8 cellular contexts compared by ENCODE assay signal in the genomic region with DNA sequence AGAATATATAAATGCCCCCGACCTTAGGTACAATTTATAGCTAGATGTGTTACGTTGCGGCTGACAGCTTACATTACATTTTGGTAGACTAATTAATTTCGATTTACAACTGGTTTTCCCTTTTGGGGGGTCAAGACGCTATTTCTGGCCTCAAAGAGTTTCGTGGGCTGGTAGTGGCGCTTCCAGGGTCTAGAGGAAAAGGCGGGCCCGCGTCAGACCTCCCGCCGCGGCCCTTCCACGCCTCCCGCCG. TPM values are rescaled to one million over a fixed set of nuclear protein-coding genes. Genes with fewer than 3 reads are reported as not detected.
DNase-seq lines count a peak whose midpoint lies in the region; ATAC-seq lines count a peak whose summit lies in the region.

No MANE protein-coding gene starts in this region.

- peak overlapping the region; percentile 95 to 99 (median 98) for H3K4me3 Mint-ChIP-seq in CD4-positive, CD25-positive, alpha-beta regulatory T cell

- H3K27ac Mint-ChIP-seq in CD4-positive, CD25-positive, alpha-beta regulatory T cell = peak overlapping the region; percentile 94 to 98 (median 98)

- peaks cover 2% of the 10 kb centered on the region for H3K36me3 Mint-ChIP-seq in CD4-positive, CD25-positive, alpha-beta regulatory T cell

- peaks cover 37% of the 10 kb centered on the region for H3K4me1 ChIP-seq in CD4-positive, CD25-positive, alpha-beta regulatory T cell (ENCODE audit: control insufficient read depth, insufficient read depth, low read length, poor library complexity, severe bottlenecking)
- peaks cover 14% of the 10 kb centered on the region for H3K4me1 ChIP-seq in ectodermal cell (ENCODE audit: control insufficient read depth, insufficient read depth, low read length)
- peaks cover 30% of the 10 kb centered on the region for H3K4me1 ChIP-seq in neuron (ENCODE audit: insufficient read depth, low read length)

- peak overlapping the region; percentile 87 for H3K27ac ChIP-seq in CD4-positive, CD25-positive, alpha-beta regulatory T cell (ENCODE audit: insufficient read depth, low read length, poor library complexity, severe bottlenecking)
- H3K27ac ChIP-seq in ectodermal cell (ENCODE audit: insufficient read depth, low read depth, low read length, poor library complexity, severe bottlenecking) = peak overlapping the region; percentile 39

- DNase-seq in CD4-positive, CD25-positive, alpha-beta regulatory T cell = no peak
- DNase-seq in MV-4-11 (lab: John Stamatoyannopoulos, UW) (peak; percentile 54), NAMALWA (ENCODE audit: low spot score) (no peak), SW 1271 (lab: John Stamatoyannopoulos, UW) (no peak)
- DNase-seq in stimulated activated CD4-positive, alpha-beta T cell treated with anti-CD3 and anti-CD28 coated beads, Interleukin-4, amount 100 ng/mL, for 4 hours = no peak

- 5% methylated on average over 16 of the region's 16 CpGs for WGBS in ectodermal cell, 2 experiments

- no peaks in the 10 kb centered on the region for H3K9me3 ChIP-seq in CD4-positive, CD25-positive, alpha-beta regulatory T cell (ENCODE audit: control insufficient read depth in 2 of 2, low read length in 2 of 2)
- H3K9me3 ChIP-seq in ectodermal cell (ENCODE audit: control insufficient read depth, low read length) (no peaks in the 10 kb centered on the region), neuron (ENCODE audit: low read length) (no peaks in the 10 kb centered on the region)

- peaks cover 0 to 2% (median 0%) of the 10 kb centered on the region in 7 donors for H3K9me3 Mint-ChIP-seq in CD4-positive, CD25-positive, alpha-beta regulatory T cell

- H3K27me3 ChIP-seq in CD4-positive, CD25-positive, alpha-beta regulatory T cell (ENCODE audit: control insufficient read depth, insufficient read depth, low read length) = no peaks in the 10 kb centered on the region
- H3K27me3 ChIP-seq in ectodermal cell (ENCODE audit: control insufficient read depth, insufficient read depth, low read length, poor library complexity, severe bottlenecking) (no peaks in the 10 kb centered on the region), neuron (ENCODE audit: insufficient read depth, low read length) (no peaks in the 10 kb centered on the region)

- H3K36me3 ChIP-seq in CD4-positive, CD25-positive, alpha-beta regulatory T cell (ENCODE audit: control insufficient read depth, insufficient read depth, low read length) = no peaks in the 10 kb centered on the region
- H3K36me3 ChIP-seq in ectodermal cell (ENCODE audit: control insufficient read depth, insufficient read depth, low read length) (no peaks in the 10 kb centered on the region), neuron (ENCODE audit: insufficient read depth, low read length) (peaks cover 1% of the 10 kb centered on the region)

- H3K27me3 Mint-ChIP-seq in CD4-positive, CD25-positive, alpha-beta regulatory T cell = no peaks in the 10 kb centered on the region

- H2AFZ ChIP-seq in neuron (ENCODE audit: low read depth, low read length) = peak overlapping the region; percentile 86

- H3K4me1 Mint-ChIP-seq in CD4-positive, CD25-positive, alpha-beta regulatory T cell = peaks cover 17 to 61% (median 46%) of the 10 kb centered on the region in 4 donors

- no peak for ATAC-seq in CD4-positive, CD25-positive, alpha-beta regulatory T cell (ENCODE audit: low read depth in 2 of 2)
- no peak for ATAC-seq in GM21717 (IDR thresholded peaks at IDR 0.05; ENCODE audit: unreplicated experiment)

- peak overlapping the region; percentile 86 for H3K4me3 ChIP-seq in CD4-positive, CD25-positive, alpha-beta regulatory T cell (ENCODE audit: low read depth, low read length)
- H3K4me3 ChIP-seq in ectodermal cell (ENCODE audit: insufficient read depth, low read depth, low read length) (peak overlapping the region; percentile 80), neuron (ENCODE audit: low read length) (peak overlapping the region; percentile 96)

RNA-seq across cellular contexts. Expression of a gene that starts 0.4 kb away (rescaled TPM):
- total RNA-seq in CD4-positive, CD25-positive, alpha-beta regulatory T cell = 23.0 TPM
- 10 to 100 TPM; 57.6 to 74.7 (median 66.6) TPM for polyA plus RNA-seq in CD4-positive, CD25-positive, alpha-beta regulatory T cell
- 52.1 TPM for polyA plus RNA-seq in ectodermal cell (2013, experiment 1 of 4)
- polyA plus RNA-seq in ectodermal cell (2013, experiment 2 of 4) = 46.0 TPM
- polyA plus RNA-seq in ectodermal cell (2013, experiment 3 of 4) = 45.8 TPM
- 46.0 TPM for polyA plus RNA-seq in ectodermal cell (2013, experiment 4 of 4)

RNA-seq across cellular contexts. Expression of a gene that starts 1.0 kb away (rescaled TPM):
- 6.9 TPM for total RNA-seq in CD4-positive, CD25-positive, alpha-beta regulatory T cell
- 10 to 100 TPM in 1 of 4 donors, 1 to 10 TPM in 3; 7.3 to 11.9 (median 8.4) TPM for polyA plus RNA-seq in CD4-positive, CD25-positive, alpha-beta regulatory T cell
- 81.2 TPM for polyA plus RNA-seq in ectodermal cell (2013, experiment 1 of 4)
- 77.1 TPM for polyA plus RNA-seq in ectodermal cell (2013, experiment 2 of 4)
- polyA plus RNA-seq in ectodermal cell (2013, experiment 3 of 4) = 71.3 TPM
- polyA plus RNA-seq in ectodermal cell (2013, experiment 4 of 4) = 68.0 TPM

RNA-seq across cellular contexts. Expression of a gene that starts 51.1 kb away (rescaled TPM):
- not detected for total RNA-seq in CD4-positive, CD25-positive, alpha-beta regulatory T cell
- under 1 TPM in 1 of 4 donors, not detected in 3; 0.09 TPM for polyA plus RNA-seq in CD4-positive, CD25-positive, alpha-beta regulatory T cell
- polyA plus RNA-seq in ectodermal cell (2013, experiment 1 of 4) = not detected
- not detected for polyA plus RNA-seq in ectodermal cell (2013, experiment 2 of 4)
- polyA plus RNA-seq in ectodermal cell (2013, experiment 3 of 4) = 0.64 TPM
- polyA plus RNA-seq in ectodermal cell (2013, experiment 4 of 4) = not detected

RNA-seq across cellular contexts. Expression of a gene that starts 55.5 kb away (rescaled TPM):
- 16.0 TPM for total RNA-seq in CD4-positive, CD25-positive, alpha-beta regulatory T cell
- 10 to 100 TPM; 35.8 to 51.4 (median 38.8) TPM for polyA plus RNA-seq in CD4-positive, CD25-positive, alpha-beta regulatory T cell
- 51.0 TPM for polyA plus RNA-seq in ectodermal cell (2013, experiment 1 of 4)
- polyA plus RNA-seq in ectodermal cell (2013, experiment 2 of 4) = 55.2 TPM
- polyA plus RNA-seq in ectodermal cell (2013, experiment 3 of 4) = 37.0 TPM
- 40.8 TPM for polyA plus RNA-seq in ectodermal cell (2013, experiment 4 of 4)
